ENCODE assay signal across 3 cellular contexts in the genomic region with DNA sequence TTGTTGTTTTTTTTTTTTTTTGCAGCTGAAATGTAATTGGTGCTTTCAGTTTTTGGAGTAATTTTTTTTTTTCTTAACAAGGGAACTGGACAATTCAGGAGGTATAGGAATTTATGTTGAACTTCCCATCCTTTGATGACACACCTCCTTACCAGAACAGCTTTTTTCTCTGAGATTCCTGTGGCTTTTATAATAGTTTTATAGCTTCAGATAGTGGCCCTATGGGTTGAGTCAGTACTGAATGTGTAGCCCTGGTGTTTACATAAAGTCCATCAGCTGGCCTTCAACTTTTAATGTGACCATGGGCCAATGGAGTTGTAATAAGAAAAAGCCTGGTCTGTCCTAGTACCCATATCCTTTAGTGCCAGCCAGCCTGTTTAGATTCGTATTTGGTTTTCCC.
DNase-seq lines count a peak whose midpoint lies in the region; ATAC-seq, FAIRE-seq and TF ChIP-seq lines count a peak whose summit lies in the region.
"Not testable (repeated sequence)": the region's sequence is repeated elsewhere in the genome, so short reads cannot be mapped to it uniquely, and the experiment has no call there.

No MANE protein-coding gene starts in this region.

- not testable (repeated sequence) for TF ChIP-seq POLR2A in body of pancreas (IDR thresholded peaks at IDR 0.05)

- ATAC-seq in RWPE2 (ENCODE audit: low read depth) (peak; percentile 99), body of pancreas (peak; percentile 39)

- TF ChIP-seq CTCF in RWPE2 (IDR thresholded peaks at IDR 0.05; ENCODE audit: poor library complexity, severe bottlenecking); body of pancreas (IDR thresholded peaks at IDR 0.05): not testable (repeated sequence)

- not testable (repeated sequence) for H3K27ac ChIP-seq in RWPE2 (ENCODE audit: poor library complexity, severe bottlenecking); body of pancreas

- intact Hi-C loops in body of pancreas (cut with DNase I) = not testable (repeated sequence)

- FAIRE-seq in RCC 7860 (lab: Jason Lieb, UNC) = peak; percentile 83

- H3K4me1 ChIP-seq in RWPE2 (ENCODE audit: insufficient read depth, poor library complexity, severe bottlenecking); body of pancreas: not testable (repeated sequence)

- not testable (repeated sequence) for H3K27me3 ChIP-seq in RWPE2 (ENCODE audit: insufficient read depth, poor library complexity, severe bottlenecking); body of pancreas

- H3K9me3 ChIP-seq in RWPE2 (ENCODE audit: severe bottlenecking); body of pancreas: not testable (repeated sequence)

- WGBS in body of pancreas, 2 donors = no CpG with 5 or more reads among the region's 1 CpG

- not testable (repeated sequence) for H3K36me3 ChIP-seq in RWPE2 (ENCODE audit: low read depth); body of pancreas (replicated peaks in 1 of 2; ENCODE audit: insufficient read depth in 1 of 2, low read depth in 2 of 2)

- not testable (repeated sequence) for H3K4me3 ChIP-seq in RWPE2 (ENCODE audit: severe bottlenecking); body of pancreas

- DNase-seq in RCC 7860 (ENCODE audit: low spot score); RWPE2 (ENCODE audit: low spot score); body of pancreas: not testable (repeated sequence)
